Comparison of ENCODE assay signal across 12 cellular contexts in genomic region chr1:156896490-156897033, GRCh38. TPM values are rescaled to one million over a fixed set of nuclear protein-coding genes. Genes with fewer than 3 reads are reported as not detected.
DNase-seq lines count a peak whose midpoint lies in the region; ATAC-seq and TF ChIP-seq lines count a peak whose summit lies in the region.
"Had no signal": no experiment of that assay in that cellular context is flagged by ENCODE, and none has a peak within 500 bp of the region (broad histone marks: within the 10 kb centered on the region; RNA-seq: fewer than 3 reads in every experiment).

No MANE protein-coding gene starts in this region.

- BruUV-seq in mammary epithelial cell (replicated peaks; lab: Mats Ljungman, UMichigan), result no TSS peak

- peak overlapping the region; percentile 20 for H3K9ac ChIP-seq in mammary epithelial cell (ENCODE audit: insufficient read depth, low read length)

- H3K4me2 ChIP-seq in mammary epithelial cell (ENCODE audit: insufficient read depth, low read depth, low read length), result peak overlapping the region; percentile 60

- dilution Hi-C loops in mammary epithelial cell (cut with HindIII; ENCODE audit: low sequenced_read_pairs), result no loop called here

- H4K20me1 ChIP-seq in mammary epithelial cell (ENCODE audit: insufficient read depth, low read length), result no peaks in the 10 kb centered on the region

- H3K4me3 ChIP-seq in mammary epithelial cell (replicated peaks in 1 of 3; ENCODE audit: insufficient read depth in 1 of 3, low read depth in 2 of 3, low read length in 3 of 3) (no peak overlapping the region), SJCRH30 (no peak overlapping the region)

- H3K36me3 ChIP-seq in mammary epithelial cell (ENCODE audit: insufficient read depth, low read length) (no peaks in the 10 kb centered on the region), SJCRH30 (no peaks in the 10 kb centered on the region)

- TF ChIP-seq CTCF in mammary epithelial cell (conservative IDR thresholded peaks at IDR 0.05 in 1 of 2, IDR thresholded peaks at IDR 0.05 in 1 of 2; ENCODE audit: extremely low read depth in 1 of 2, insufficient read depth in 1 of 2, low read depth in 1 of 2, low read length in 2 of 2), result no peak

- peaks cover 41% of the 10 kb centered on the region for H3K4me1 ChIP-seq in mammary epithelial cell (ENCODE audit: insufficient read depth, low read length)
- peaks cover 9% of the 10 kb centered on the region; the same call in 1 of the 2 replicates for H3K4me1 ChIP-seq in SJCRH30

- H3K27me3 ChIP-seq in mammary epithelial cell (ENCODE audit: insufficient read depth, low read length) (no peaks in the 10 kb centered on the region), SJCRH30 (peaks cover 7% of the 10 kb centered on the region; the same call in 1 of the 2 replicates)

- peak overlapping the region; percentile 27 for H2AFZ ChIP-seq in mammary epithelial cell (ENCODE audit: low read depth, low read length)

- intact Hi-C loops in Right ventricle myocardium inferior (cut with DNase I) (loop anchor here (10.0 kb wide), 1 partner anchor 178 kb away; no protein-coding TSS in a partner anchor), Right ventricle myocardium superior (cut with DNase I) (loop anchor here (10.0 kb wide), 1 partner anchor 202 kb away; no protein-coding TSS in a partner anchor), mammary epithelial cell (cut with micrococcal nuclease) (loop anchor here (1.0 to 10.0 kb wide), 4 partner anchors 14 to 238 kb away; partner anchors contain the start of genes ETV3 and LRRC71)

- DNase-seq in Right ventricle myocardium inferior (ENCODE audit: missing footprints) (peak; percentile 55), Right ventricle myocardium superior (no peak), mammary epithelial cell (peak; percentile 88), kidney tubule cell (ENCODE audit: low spot score) (peak; percentile 96), SJCRH30 (no peak), NCI-H2171 (lab: John Stamatoyannopoulos, UW) (no peak), putamen (ENCODE audit: low spot score) (no peak)
- DNase-seq: activated T-cell treated with anti-CD3 and anti-CD28 coated beads for 4 hours had no signal

- ATAC-seq in Right ventricle myocardium inferior (no peak), Right ventricle myocardium superior (ENCODE audit: poor library complexity) (no peak), GM21619 (IDR thresholded peaks at IDR 0.05; ENCODE audit: unreplicated experiment) (no peak)
- ATAC-seq: left lobe of liver had no signal

- CTCF ChIA-PET in mammary epithelial cell (lab: Charles Lee; ENCODE audit: low non-redundant PET), result interaction anchor here (0.6 kb wide), 1 partner anchor 768 kb away, joined by 3 read pairs; no protein-coding TSS in a partner anchor

- H3K9me3 ChIP-seq in mammary epithelial cell (replicated peaks; ENCODE audit: insufficient read depth, low read length) (no peaks in the 10 kb centered on the region), SJCRH30 (replicated peaks) (no peaks in the 10 kb centered on the region)

- in situ Hi-C loops in mammary epithelial cell (cut with MboI; ENCODE audit: low sequenced_read_pairs in 2 of 2), result no loop called here

- WGBS in mammary epithelial cell (ENCODE audit: low coverage, missing lambda C conversion rate), result 17% methylated on average over 6 of the region's 16 CpGs

- peak overlapping the region; percentile 68 for H3K27ac ChIP-seq in mammary epithelial cell (ENCODE audit: insufficient read depth, low read depth, low read length)
- no peak overlapping the region for H3K27ac ChIP-seq in SJCRH30

- H3K79me2 ChIP-seq in mammary epithelial cell (ENCODE audit: insufficient read depth, low read length), result no peaks in the 10 kb centered on the region

RNA-seq across cellular contexts. Expression of gene PEAR1, which starts 3.0 kb away (rescaled TPM):
- total RNA-seq in Right ventricle myocardium inferior (8.1 TPM), Right ventricle myocardium superior (6.7 TPM), mammary epithelial cell (1 to 10 TPM in 1 of 2 donors, under 1 TPM in 1; 0.83 to 4.9 TPM)
- 0.17 TPM for polyA plus RNA-seq in mammary epithelial cell
- polyA minus RNA-seq in mammary epithelial cell, result not detected
- total RNA-seq in SJCRH30 (2014; rRNA removed; shearing (Covaris generic)), result not detected in 2 replicates
- total RNA-seq: OCI-LY7 had no signal

RNA-seq across cellular contexts. Expression of gene LRRC71, which starts 23.9 kb away (rescaled TPM):
- not detected for total RNA-seq in Right ventricle myocardium inferior
- not detected for total RNA-seq in Right ventricle myocardium superior
- total RNA-seq in mammary epithelial cell, result not detected
- not detected for polyA plus RNA-seq in mammary epithelial cell
- polyA minus RNA-seq in mammary epithelial cell, result not detected
- total RNA-seq in SJCRH30 (2014; rRNA removed; shearing (Covaris generic)), result not detected in 2 replicates
- total RNA-seq: A673, left lobe of liver, OCI-LY7 had no signal

RNA-seq across cellular contexts. Expression of gene NTRK1, which starts 35.9 kb away (rescaled TPM):
- total RNA-seq in Right ventricle myocardium inferior (2.4 TPM), Right ventricle myocardium superior (2.5 TPM), mammary epithelial cell (not detected)
- polyA plus RNA-seq in mammary epithelial cell, result not detected
- 2.9 TPM for polyA minus RNA-seq in mammary epithelial cell
- total RNA-seq in SJCRH30 (2014; rRNA removed; shearing (Covaris generic)), result not detected in 2 replicates
- total RNA-seq: left lobe of liver, OCI-LY7 had no signal

RNA-seq across cellular contexts. Expression of gene INSRR, which starts 37.6 kb away (rescaled TPM):
- total RNA-seq in Right ventricle myocardium inferior, result 0.46 TPM
- total RNA-seq in Right ventricle myocardium superior, result 0.40 TPM
- total RNA-seq in mammary epithelial cell, result not detected
- polyA plus RNA-seq in mammary epithelial cell, result not detected
- not detected for polyA minus RNA-seq in mammary epithelial cell
- not detected in 2 replicates for total RNA-seq in SJCRH30 (2014; rRNA removed; shearing (Covaris generic))
- total RNA-seq: left lobe of liver, OCI-LY7 had no signal

Comparison
In these comparisons a context has a peak if more than half of its experiments do, and no peak if none do; other contexts are left out.
1. DNase-seq: peak in Right ventricle myocardium inferior (single experiment), mammary epithelial cell (single experiment) and kidney tubule cell (single experiment); none in Right ventricle myocardium superior (single experiment), SJCRH30 (0 of 2), NCI-H2171 (single experiment) and putamen (single experiment).